ENCODE assay signal across 1 cellular context in the genomic region with DNA sequence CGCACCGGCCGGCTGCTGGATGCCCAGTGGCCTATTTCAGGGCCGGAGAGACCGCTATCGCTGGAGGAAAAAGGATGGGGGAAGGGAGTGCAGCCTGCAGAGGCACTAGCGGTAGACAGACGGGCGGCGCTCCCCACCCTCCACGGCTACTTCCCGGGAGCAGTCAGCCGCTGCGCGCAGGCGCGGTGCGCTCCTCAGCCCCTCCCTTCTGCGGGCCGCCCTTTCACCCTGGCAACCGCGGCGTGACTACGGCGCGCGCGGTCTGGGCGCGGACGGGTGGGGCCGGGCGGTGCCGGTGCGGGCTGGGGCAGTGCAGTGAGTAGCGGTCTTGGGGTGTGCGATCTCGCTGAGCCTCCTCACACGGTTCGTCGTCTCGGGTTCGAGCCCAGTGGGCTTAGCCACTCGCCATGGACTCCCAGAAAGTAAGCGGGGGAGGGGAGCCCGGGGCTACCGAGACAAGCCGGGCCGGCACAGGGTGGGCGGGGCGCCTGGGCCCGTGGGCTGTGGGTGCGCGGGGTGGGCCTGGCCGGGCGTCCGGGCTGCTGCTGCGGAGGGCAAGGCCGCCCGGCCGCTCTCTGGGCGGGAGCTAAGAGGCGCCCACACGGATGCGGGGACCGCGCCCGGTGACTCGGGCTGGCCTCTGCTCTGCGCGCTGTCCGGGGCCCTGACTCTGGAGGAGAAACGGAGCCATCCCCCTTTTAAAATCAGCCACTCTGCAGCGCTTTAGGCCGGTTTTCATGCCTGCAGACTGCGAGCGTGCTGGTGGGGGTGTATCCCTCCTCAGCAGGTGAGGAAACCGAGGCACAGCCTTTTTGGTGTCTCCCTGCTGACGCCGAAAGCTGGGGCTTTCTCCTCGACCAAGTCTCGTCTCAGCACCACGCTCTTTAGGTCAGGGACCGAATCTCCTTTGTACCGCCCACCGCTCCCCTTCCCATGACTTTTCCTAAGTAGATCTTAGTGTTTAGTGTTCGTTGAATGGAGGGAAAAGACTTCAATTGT.
A peak's percentile ranks its signal among the peaks of the same experiment; 100 is the strongest.
TF ChIP-seq lines count a peak whose summit lies in the region.

A gene (plus strand): TSS at position 221 of the 999 bp plus-strand sequence. CDS start 187 bp downstream, at position 408.

TF ChIP-seq in HepG2, 621 proteins besides CTCF, POLR2A, EP300 and RAD21 (continued from another document and continues in another):
- TF ChIP-seq, protein P1, sequence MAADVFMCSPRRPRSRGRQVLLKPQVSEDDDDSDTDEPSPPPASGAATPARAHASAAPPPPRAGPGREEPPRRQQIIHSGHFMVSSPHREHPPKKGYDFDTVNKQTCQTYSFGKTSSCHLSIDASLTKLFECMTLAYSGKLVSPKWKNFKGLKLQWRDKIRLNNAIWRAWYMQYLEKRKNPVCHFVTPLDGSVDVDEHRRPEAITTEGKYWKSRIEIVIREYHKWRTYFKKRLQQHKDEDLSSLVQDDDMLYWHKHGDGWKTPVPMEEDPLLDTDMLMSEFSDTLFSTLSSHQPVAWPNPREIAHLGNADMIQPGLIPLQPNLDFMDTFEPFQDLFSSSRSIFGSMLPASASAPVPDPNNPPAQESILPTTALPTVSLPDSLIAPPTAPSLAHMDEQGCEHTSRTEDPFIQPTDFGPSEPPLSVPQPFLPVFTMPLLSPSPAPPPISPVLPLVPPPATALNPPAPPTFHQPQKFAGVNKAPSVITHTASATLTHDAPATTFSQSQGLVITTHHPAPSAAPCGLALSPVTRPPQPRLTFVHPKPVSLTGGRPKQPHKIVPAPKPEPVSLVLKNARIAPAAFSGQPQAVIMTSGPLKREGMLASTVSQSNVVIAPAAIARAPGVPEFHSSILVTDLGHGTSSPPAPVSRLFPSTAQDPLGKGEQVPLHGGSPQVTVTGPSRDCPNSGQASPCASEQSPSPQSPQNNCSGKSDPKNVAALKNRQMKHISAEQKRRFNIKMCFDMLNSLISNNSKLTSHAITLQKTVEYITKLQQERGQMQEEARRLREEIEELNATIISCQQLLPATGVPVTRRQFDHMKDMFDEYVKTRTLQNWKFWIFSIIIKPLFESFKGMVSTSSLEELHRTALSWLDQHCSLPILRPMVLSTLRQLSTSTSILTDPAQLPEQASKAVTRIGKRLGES (CRISPR knock-in tag; IDR thresholded peaks at IDR 0.05; ENCODE audit: borderline replicate concordance), result 0 out of 2 replicates have a peak, but pooled peaks have one; percentile 25
- TF ChIP-seq AHR (CRISPR knock-in tag; IDR thresholded peaks at IDR 0.05), result 0 out of 2 replicates have a peak, but pooled peaks have one; percentile 47
- 0 out of 2 replicates have a peak, but pooled peaks have one; percentile 67 for TF ChIP-seq SIN3A (IDR thresholded peaks at IDR 0.05; ENCODE audit: borderline replicate concordance, low read depth, low read length)
- TF ChIP-seq NR1H2 (CRISPR knock-in tag; IDR thresholded peaks at IDR 0.05; ENCODE audit: borderline replicate concordance, low read depth), result 0 out of 2 replicates have a peak, but pooled peaks have one; percentile 30
- no peak for TF ChIP-seq ZNF552 (CRISPR knock-in tag; IDR thresholded peaks at IDR 0.05; ENCODE audit: borderline replicate concordance)
- peak; percentile 43; the same call in 1 of the 2 replicates for TF ChIP-seq SOX5 (CRISPR knock-in tag; IDR thresholded peaks at IDR 0.05; ENCODE audit: borderline replicate concordance)
- TF ChIP-seq ZSCAN29 (CRISPR knock-in tag; conservative IDR thresholded peaks at IDR 0.05), result no peak
- TF ChIP-seq FOXP1 (IDR thresholded peaks at IDR 0.05), result no peak
- TF ChIP-seq FOXP1 (CRISPR knock-in tag; IDR thresholded peaks at IDR 0.05), result no peak
- 0 out of 2 replicates have a peak, but pooled peaks have one; percentile 8 for TF ChIP-seq HES4 (CRISPR knock-in tag; IDR thresholded peaks at IDR 0.05; ENCODE audit: borderline replicate concordance)
- TF ChIP-seq, protein P2, sequence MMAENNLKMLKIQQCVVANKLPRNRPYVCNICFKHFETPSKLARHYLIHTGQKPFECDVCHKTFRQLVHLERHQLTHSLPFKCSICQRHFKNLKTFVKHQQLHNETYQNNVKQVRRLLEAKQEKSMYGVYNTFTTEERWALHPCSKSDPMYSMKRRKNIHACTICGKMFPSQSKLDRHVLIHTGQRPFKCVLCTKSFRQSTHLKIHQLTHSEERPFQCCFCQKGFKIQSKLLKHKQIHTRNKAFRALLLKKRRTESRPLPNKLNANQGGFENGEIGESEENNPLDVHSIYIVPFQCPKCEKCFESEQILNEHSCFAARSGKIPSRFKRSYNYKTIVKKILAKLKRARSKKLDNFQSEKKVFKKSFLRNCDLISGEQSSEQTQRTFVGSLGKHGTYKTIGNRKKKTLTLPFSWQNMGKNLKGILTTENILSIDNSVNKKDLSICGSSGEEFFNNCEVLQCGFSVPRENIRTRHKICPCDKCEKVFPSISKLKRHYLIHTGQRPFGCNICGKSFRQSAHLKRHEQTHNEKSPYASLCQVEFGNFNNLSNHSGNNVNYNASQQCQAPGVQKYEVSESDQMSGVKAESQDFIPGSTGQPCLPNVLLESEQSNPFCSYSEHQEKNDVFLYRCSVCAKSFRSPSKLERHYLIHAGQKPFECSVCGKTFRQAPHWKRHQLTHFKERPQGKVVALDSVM (CRISPR knock-in tag; IDR thresholded peaks at IDR 0.05), result no peak; the same call in 1 of the 2 replicates
- no peak; a peak in 1 of 4 replicates for TF ChIP-seq KLF16 (CRISPR knock-in tag; IDR thresholded peaks at IDR 0.05)
- TF ChIP-seq, protein P3, sequence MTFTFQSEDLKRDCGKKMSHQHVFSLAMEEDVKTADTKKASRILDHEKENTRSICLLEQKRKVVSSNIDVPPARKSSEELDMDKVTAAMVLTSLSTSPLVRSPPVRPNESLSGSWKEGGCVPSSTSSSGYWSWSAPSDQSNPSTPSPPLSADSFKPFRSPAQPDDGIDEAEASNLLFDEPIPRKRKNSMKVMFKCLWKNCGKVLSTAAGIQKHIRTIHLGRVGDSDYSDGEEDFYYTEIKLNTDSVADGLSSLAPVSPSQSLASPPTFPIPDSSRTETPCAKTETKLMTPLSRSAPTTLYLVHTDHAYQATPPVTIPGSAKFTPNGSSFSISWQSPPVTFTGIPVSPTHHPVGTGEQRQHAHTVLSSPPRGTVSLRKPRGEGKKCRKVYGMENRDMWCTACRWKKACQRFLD (CRISPR knock-in tag; IDR thresholded peaks at IDR 0.05; ENCODE audit: borderline replicate concordance), result 0 out of 2 replicates have a peak, but pooled peaks have one; percentile 57
- TF ChIP-seq DR1 (CRISPR knock-in tag; IDR thresholded peaks at IDR 0.05), result peak; percentile 58; the same call in 1 of the 2 replicates
- no peak for TF ChIP-seq MAFK (conservative IDR thresholded peaks at IDR 0.05 in 1 of 2, IDR thresholded peaks at IDR 0.05 in 1 of 2; ENCODE audit: low read length in 2 of 2)
- peak; percentile 74; the same call in 1 of the 2 replicates for TF ChIP-seq SPEN (CRISPR knock-in tag; IDR thresholded peaks at IDR 0.05; ENCODE audit: low read depth)
- TF ChIP-seq ELF3 (CRISPR knock-in tag; IDR thresholded peaks at IDR 0.05), result peak; percentile 42; the same call in 1 of the 2 replicates
- TF ChIP-seq, protein P4, sequence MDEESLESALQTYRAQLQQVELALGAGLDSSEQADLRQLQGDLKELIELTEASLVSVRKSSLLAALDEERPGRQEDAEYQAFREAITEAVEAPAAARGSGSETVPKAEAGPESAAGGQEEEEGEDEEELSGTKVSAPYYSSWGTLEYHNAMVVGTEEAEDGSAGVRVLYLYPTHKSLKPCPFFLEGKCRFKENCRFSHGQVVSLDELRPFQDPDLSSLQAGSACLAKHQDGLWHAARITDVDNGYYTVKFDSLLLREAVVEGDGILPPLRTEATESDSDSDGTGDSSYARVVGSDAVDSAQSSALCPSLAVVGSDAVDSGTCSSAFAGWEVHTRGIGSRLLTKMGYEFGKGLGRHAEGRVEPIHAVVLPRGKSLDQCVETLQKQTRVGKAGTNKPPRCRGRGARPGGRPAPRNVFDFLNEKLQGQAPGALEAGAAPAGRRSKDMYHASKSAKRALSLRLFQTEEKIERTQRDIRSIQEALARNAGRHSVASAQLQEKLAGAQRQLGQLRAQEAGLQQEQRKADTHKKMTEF (CRISPR knock-in tag; IDR thresholded peaks at IDR 0.05), result peak; percentile 65
- peak; percentile 67 for TF ChIP-seq HNRNPK (IDR thresholded peaks at IDR 0.05; ENCODE audit: low read depth, low read length, poor library complexity, severe bottlenecking)
- TF ChIP-seq, protein P5, sequence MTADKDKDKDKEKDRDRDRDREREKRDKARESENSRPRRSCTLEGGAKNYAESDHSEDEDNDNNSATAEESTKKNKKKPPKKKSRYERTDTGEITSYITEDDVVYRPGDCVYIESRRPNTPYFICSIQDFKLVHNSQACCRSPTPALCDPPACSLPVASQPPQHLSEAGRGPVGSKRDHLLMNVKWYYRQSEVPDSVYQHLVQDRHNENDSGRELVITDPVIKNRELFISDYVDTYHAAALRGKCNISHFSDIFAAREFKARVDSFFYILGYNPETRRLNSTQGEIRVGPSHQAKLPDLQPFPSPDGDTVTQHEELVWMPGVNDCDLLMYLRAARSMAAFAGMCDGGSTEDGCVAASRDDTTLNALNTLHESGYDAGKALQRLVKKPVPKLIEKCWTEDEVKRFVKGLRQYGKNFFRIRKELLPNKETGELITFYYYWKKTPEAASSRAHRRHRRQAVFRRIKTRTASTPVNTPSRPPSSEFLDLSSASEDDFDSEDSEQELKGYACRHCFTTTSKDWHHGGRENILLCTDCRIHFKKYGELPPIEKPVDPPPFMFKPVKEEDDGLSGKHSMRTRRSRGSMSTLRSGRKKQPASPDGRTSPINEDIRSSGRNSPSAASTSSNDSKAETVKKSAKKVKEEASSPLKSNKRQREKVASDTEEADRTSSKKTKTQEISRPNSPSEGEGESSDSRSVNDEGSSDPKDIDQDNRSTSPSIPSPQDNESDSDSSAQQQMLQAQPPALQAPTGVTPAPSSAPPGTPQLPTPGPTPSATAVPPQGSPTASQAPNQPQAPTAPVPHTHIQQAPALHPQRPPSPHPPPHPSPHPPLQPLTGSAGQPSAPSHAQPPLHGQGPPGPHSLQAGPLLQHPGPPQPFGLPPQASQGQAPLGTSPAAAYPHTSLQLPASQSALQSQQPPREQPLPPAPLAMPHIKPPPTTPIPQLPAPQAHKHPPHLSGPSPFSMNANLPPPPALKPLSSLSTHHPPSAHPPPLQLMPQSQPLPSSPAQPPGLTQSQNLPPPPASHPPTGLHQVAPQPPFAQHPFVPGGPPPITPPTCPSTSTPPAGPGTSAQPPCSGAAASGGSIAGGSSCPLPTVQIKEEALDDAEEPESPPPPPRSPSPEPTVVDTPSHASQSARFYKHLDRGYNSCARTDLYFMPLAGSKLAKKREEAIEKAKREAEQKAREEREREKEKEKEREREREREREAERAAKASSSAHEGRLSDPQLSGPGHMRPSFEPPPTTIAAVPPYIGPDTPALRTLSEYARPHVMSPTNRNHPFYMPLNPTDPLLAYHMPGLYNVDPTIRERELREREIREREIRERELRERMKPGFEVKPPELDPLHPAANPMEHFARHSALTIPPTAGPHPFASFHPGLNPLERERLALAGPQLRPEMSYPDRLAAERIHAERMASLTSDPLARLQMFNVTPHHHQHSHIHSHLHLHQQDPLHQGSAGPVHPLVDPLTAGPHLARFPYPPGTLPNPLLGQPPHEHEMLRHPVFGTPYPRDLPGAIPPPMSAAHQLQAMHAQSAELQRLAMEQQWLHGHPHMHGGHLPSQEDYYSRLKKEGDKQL (CRISPR knock-in tag; IDR thresholded peaks at IDR 0.05; ENCODE audit: low read depth), result no peak
- TF ChIP-seq, protein P6, sequence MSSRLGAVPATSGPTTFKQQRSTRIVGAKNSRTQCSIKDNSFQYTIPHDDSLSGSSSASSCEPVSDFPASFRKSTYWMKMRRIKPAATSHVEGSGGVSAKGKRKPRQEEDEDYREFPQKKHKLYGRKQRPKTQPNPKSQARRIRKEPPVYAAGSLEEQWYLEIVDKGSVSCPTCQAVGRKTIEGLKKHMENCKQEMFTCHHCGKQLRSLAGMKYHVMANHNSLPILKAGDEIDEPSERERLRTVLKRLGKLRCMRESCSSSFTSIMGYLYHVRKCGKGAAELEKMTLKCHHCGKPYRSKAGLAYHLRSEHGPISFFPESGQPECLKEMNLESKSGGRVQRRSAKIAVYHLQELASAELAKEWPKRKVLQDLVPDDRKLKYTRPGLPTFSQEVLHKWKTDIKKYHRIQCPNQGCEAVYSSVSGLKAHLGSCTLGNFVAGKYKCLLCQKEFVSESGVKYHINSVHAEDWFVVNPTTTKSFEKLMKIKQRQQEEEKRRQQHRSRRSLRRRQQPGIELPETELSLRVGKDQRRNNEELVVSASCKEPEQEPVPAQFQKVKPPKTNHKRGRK (CRISPR knock-in tag; IDR thresholded peaks at IDR 0.05), result no peak
- TF ChIP-seq, protein P7, sequence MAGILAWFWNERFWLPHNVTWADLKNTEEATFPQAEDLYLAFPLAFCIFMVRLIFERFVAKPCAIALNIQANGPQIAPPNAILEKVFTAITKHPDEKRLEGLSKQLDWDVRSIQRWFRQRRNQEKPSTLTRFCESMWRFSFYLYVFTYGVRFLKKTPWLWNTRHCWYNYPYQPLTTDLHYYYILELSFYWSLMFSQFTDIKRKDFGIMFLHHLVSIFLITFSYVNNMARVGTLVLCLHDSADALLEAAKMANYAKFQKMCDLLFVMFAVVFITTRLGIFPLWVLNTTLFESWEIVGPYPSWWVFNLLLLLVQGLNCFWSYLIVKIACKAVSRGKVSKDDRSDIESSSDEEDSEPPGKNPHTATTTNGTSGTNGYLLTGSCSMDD (CRISPR knock-in tag; IDR thresholded peaks at IDR 0.05), result no peak
- TF ChIP-seq CEBPG (CRISPR knock-in tag; IDR thresholded peaks at IDR 0.05), result peak; percentile 9; the same call in 1 of the 2 replicates
- no peak for TF ChIP-seq HNRNPL (IDR thresholded peaks at IDR 0.05; ENCODE audit: low read depth, low read length)
- TF ChIP-seq ZNF709 (CRISPR knock-in tag; IDR thresholded peaks at IDR 0.05), result no peak
- TF ChIP-seq FOXC1 (CRISPR knock-in tag; IDR thresholded peaks at IDR 0.05; ENCODE audit: borderline replicate concordance), result peak; percentile 82; the same call in 1 of the 2 replicates
- TF ChIP-seq, protein P8, sequence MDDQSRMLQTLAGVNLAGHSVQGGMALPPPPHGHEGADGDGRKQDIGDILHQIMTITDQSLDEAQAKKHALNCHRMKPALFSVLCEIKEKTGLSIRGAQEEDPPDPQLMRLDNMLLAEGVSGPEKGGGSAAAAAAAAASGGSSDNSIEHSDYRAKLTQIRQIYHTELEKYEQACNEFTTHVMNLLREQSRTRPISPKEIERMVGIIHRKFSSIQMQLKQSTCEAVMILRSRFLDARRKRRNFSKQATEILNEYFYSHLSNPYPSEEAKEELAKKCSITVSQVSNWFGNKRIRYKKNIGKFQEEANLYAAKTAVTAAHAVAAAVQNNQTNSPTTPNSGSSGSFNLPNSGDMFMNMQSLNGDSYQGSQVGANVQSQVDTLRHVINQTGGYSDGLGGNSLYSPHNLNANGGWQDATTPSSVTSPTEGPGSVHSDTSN (CRISPR knock-in tag; IDR thresholded peaks at IDR 0.05; ENCODE audit: borderline replicate concordance), result no peak
- peak; percentile 96; the same call in 1 of the 2 replicates for TF ChIP-seq ZNF34 (CRISPR knock-in tag; IDR thresholded peaks at IDR 0.05; ENCODE audit: borderline replicate concordance)
